In genomic region chr3:53171827-53172505, GRCh38 we compare ENCODE assay signal across 16 cellular contexts. TPM values are rescaled to one million over a fixed set of nuclear protein-coding genes. Genes with fewer than 3 reads are reported as not detected.
DNase-seq lines count a peak whose midpoint lies in the region; ATAC-seq and TF ChIP-seq lines count a peak whose summit lies in the region.
"Had no signal": no experiment of that assay in that cellular context is flagged by ENCODE, and none has a peak within 500 bp of the region (broad histone marks: within the 10 kb centered on the region; RNA-seq: fewer than 3 reads in every experiment).

No MANE protein-coding gene starts in this region.

- H4K20me1 ChIP-seq in OCI-LY7 (ENCODE audit: insufficient read depth, low read length): no peaks in the 10 kb centered on the region

- ATAC-seq in activated naive CD8-positive, alpha-beta T cell treated with anti-CD3 and anti-CD28 coated beads, Interleukin-2, amount 10 ng/mL, durations not matched to agents 7 days and 5 days (ENCODE audit: low read depth): no peak
- ATAC-seq in activated naive CD8-positive, alpha-beta T cell treated with anti-CD3 and anti-CD28 coated beads, Interleukin-2, amount 50 U/mL, for 24 hours: no peak
- ATAC-seq in HG02885 (IDR thresholded peaks at IDR 0.05; ENCODE audit: poor library complexity, unreplicated experiment): no peak
- ATAC-seq: A549 had no signal

- peaks cover 3% of the 10 kb centered on the region for H3K36me3 Mint-ChIP-seq in activated naive CD8-positive, alpha-beta T cell treated with anti-CD3 and anti-CD28 coated beads, Interleukin-2, amount 10 ng/mL, durations not matched to agents 7 days and 5 days
- no peaks in the 10 kb centered on the region for H3K36me3 Mint-ChIP-seq in activated naive CD8-positive, alpha-beta T cell treated with anti-CD3 and anti-CD28 coated beads, Interleukin-2, amount 50 U/mL, for 24 hours (ENCODE audit: low read depth)

- no TSS peak for BruUV-seq in OCI-LY7 (replicated peaks; lab: Mats Ljungman, UMichigan)

- peaks cover 2% of the 10 kb centered on the region for H3K27me3 Mint-ChIP-seq in activated naive CD8-positive, alpha-beta T cell treated with anti-CD3 and anti-CD28 coated beads, Interleukin-2, amount 10 ng/mL, durations not matched to agents 7 days and 5 days
- no peaks in the 10 kb centered on the region for H3K27me3 Mint-ChIP-seq in activated naive CD8-positive, alpha-beta T cell treated with anti-CD3 and anti-CD28 coated beads, Interleukin-2, amount 50 U/mL, for 24 hours

- peak overlapping the region; percentile 24 for H3K27ac Mint-ChIP-seq in activated naive CD8-positive, alpha-beta T cell treated with anti-CD3 and anti-CD28 coated beads, Interleukin-2, amount 10 ng/mL, durations not matched to agents 7 days and 5 days
- H3K27ac Mint-ChIP-seq in activated naive CD8-positive, alpha-beta T cell treated with anti-CD3 and anti-CD28 coated beads, Interleukin-2, amount 50 U/mL, for 24 hours: no peak overlapping the region

- 69% methylated on average over 7 of the region's 7 CpGs for WGBS in thyroid gland, 2 donors

- no peak overlapping the region for H3K4me3 Mint-ChIP-seq in activated naive CD8-positive, alpha-beta T cell treated with anti-CD3 and anti-CD28 coated beads, Interleukin-2, amount 10 ng/mL, durations not matched to agents 7 days and 5 days
- no peak overlapping the region for H3K4me3 Mint-ChIP-seq in activated naive CD8-positive, alpha-beta T cell treated with anti-CD3 and anti-CD28 coated beads, Interleukin-2, amount 50 U/mL, for 24 hours

- DNase-seq in activated naive CD8-positive, alpha-beta T cell treated with anti-CD3 and anti-CD28 coated beads, Interleukin-2, amount 10 ng/mL, durations not matched to agents 7 days and 5 days: no peak
- no peak for DNase-seq in activated naive CD8-positive, alpha-beta T cell treated with anti-CD3 and anti-CD28 coated beads, Interleukin-2, amount 50 U/mL, for 24 hours
- DNase-seq in OCI-LY7 (ENCODE audit: low spot score) (peak; percentile 54), germinal center (ENCODE audit: low spot score) (peak; percentile 60), thyroid gland (no peak), NCI-H345 treated with DMSO at 0.1 percent for 48 hours (lab: John Stamatoyannopoulos, UW; ENCODE audit: unreplicated experiment) (no peak), LoVo (ENCODE audit: low spot score) (no peak)
- DNase-seq: activated CD4-positive, alpha-beta T cell treated with anti-CD3 and anti-CD28 coated beads for 1 hour; amniotic stem cell; KG1; NCI-H187; NCI-H748 treated with DMSO at 0.1 percent for 48 hours; tibial artery had no signal

- H3K4me1 Mint-ChIP-seq in activated naive CD8-positive, alpha-beta T cell treated with anti-CD3 and anti-CD28 coated beads, Interleukin-2, amount 10 ng/mL, durations not matched to agents 7 days and 5 days: peaks cover 42% of the 10 kb centered on the region
- peaks cover 37% of the 10 kb centered on the region for H3K4me1 Mint-ChIP-seq in activated naive CD8-positive, alpha-beta T cell treated with anti-CD3 and anti-CD28 coated beads, Interleukin-2, amount 50 U/mL, for 24 hours

- POLR2A ChIA-PET in activated naive CD8-positive, alpha-beta T cell treated with anti-CD3 and anti-CD28 coated beads, Interleukin-2, amount 10 ng/mL, durations not matched to agents 7 days and 5 days (lab: Charles Lee): interaction anchor here (0.9 kb wide), 1 partner anchor 11 kb away, joined by 3 read pairs; the partner anchor contains the start of gene PRKCD
- POLR2A ChIA-PET in OCI-LY7 (lab: Charles Lee): interaction anchor here (0.6 to 3.8 kb wide), 6 partner anchors 12 to 34 kb away, joined by 3 to 11 read pairs (median 4); no protein-coding TSS in a partner anchor

- H3K27me3 ChIP-seq in thyroid gland: no peaks in the 10 kb centered on the region
- H3K27me3 ChIP-seq: tibial artery had no signal

- CTCF ChIA-PET in OCI-LY7 (lab: Charles Lee; ENCODE audit: unreplicated experiment): interaction anchor here (0.6 to 1.8 kb wide), 4 partner anchors 9 to 43 kb away, joined by 3 to 8 read pairs (median 4); partner anchors contain the start of gene PRKCD

- intact Hi-C loops in OCI-LY7 (cut with micrococcal nuclease; ENCODE audit: unreplicated experiment) (loop anchor here (1.0 kb wide), 1 partner anchor 42 kb away; the partner anchor contains the start of gene RFT1), thyroid gland (cut with DNase I) (no loop called here)

- TF ChIP-seq CTCF in OCI-LY7 (conservative IDR thresholded peaks at IDR 0.05; ENCODE audit: low read length): no peak
- TF ChIP-seq CTCF in thyroid gland (IDR thresholded peaks at IDR 0.05): no peak

- H3K9me3 Mint-ChIP-seq in activated naive CD8-positive, alpha-beta T cell treated with anti-CD3 and anti-CD28 coated beads, Interleukin-2, amount 10 ng/mL, durations not matched to agents 7 days and 5 days: no peaks in the 10 kb centered on the region
- no peaks in the 10 kb centered on the region for H3K9me3 Mint-ChIP-seq in activated naive CD8-positive, alpha-beta T cell treated with anti-CD3 and anti-CD28 coated beads, Interleukin-2, amount 50 U/mL, for 24 hours

- TF ChIP-seq POLR2A in thyroid gland (IDR thresholded peaks at IDR 0.05): no peak

- no peak overlapping the region for H2AFZ ChIP-seq in OCI-LY7 (ENCODE audit: low read length)

- H3K4me2 ChIP-seq in OCI-LY7 (ENCODE audit: low read length): peak overlapping the region; percentile 91
- H3K4me2 ChIP-seq: A549 had no signal

- H3K4me3 ChIP-seq in OCI-LY7 (ENCODE audit: low read depth, low read length, poor library complexity, severe bottlenecking): peak overlapping the region; percentile 53
- H3K4me3 ChIP-seq in thyroid gland (replicated peaks in 1 of 3): no peak overlapping the region
- H3K4me3 ChIP-seq: A549, SK-N-MC, tibial artery had no signal

- H3K36me3 ChIP-seq in OCI-LY7 (ENCODE audit: insufficient read depth, low read length) (peaks cover 66% of the 10 kb centered on the region), thyroid gland (peaks cover 0 to 3% of the 10 kb centered on the region in 2 donors)

- H3K9me2 ChIP-seq in OCI-LY7 (ENCODE audit: insufficient read depth, low read length): no peaks in the 10 kb centered on the region

- H3K9me3 ChIP-seq in OCI-LY7 (ENCODE audit: low read length): no peaks in the 10 kb centered on the region
- no peaks in the 10 kb centered on the region for H3K9me3 ChIP-seq in thyroid gland
- H3K9me3 ChIP-seq: A549, tibial artery had no signal

- peaks cover 95% of the 10 kb centered on the region for H3K79me2 ChIP-seq in OCI-LY7 (ENCODE audit: insufficient read depth, low read depth, low read length)

- peaks cover 100% of the 10 kb centered on the region for H3K4me1 ChIP-seq in OCI-LY7 (ENCODE audit: insufficient read depth, low read length, poor library complexity, severe bottlenecking)
- peaks cover 47 to 62% of the 10 kb centered on the region in 2 donors for H3K4me1 ChIP-seq in thyroid gland
- H3K4me1 ChIP-seq: A549 had no signal

- peak overlapping the region; percentile 94 for H3K27ac ChIP-seq in OCI-LY7 (ENCODE audit: low read depth, low read length, poor library complexity, severe bottlenecking)
- H3K27ac ChIP-seq in thyroid gland: peak overlapping the region in 2 of 3 donors; percentile 88 to 89
- H3K27ac ChIP-seq: A549, SK-N-MC, tibial artery had no signal

RNA-seq across cellular contexts. Expression of gene PRKCD, which starts 11.0 kb away (rescaled TPM):
- total RNA-seq in activated naive CD8-positive, alpha-beta T cell treated with anti-CD3 and anti-CD28 coated beads, Interleukin-2, amount 10 ng/mL, durations not matched to agents 7 days and 5 days: 10 to 100 TPM; 20.5 TPM
- 9.5 and 13.3 TPM in 2 replicates for total RNA-seq in OCI-LY7 (2014; rRNA removed; shearing (Covaris generic))
- total RNA-seq in OCI-LY7 (2022): 91.6 and 108 TPM in 2 replicates
- total RNA-seq in thyroid gland: 100 to 1,000 TPM in 1 of 4 donors, 10 to 100 TPM in 3; 32.0 to 154 (median 71.4) TPM

RNA-seq across cellular contexts. Expression of gene RFT1, which starts 41.7 kb away (rescaled TPM):
- total RNA-seq in activated naive CD8-positive, alpha-beta T cell treated with anti-CD3 and anti-CD28 coated beads, Interleukin-2, amount 10 ng/mL, durations not matched to agents 7 days and 5 days: 10 to 100 TPM; 27.9 to 32.2 TPM
- total RNA-seq in OCI-LY7 (2014; rRNA removed; shearing (Covaris generic)): 9.9 and 15.8 TPM in 2 replicates
- total RNA-seq in OCI-LY7 (2022): 34.7 and 34.8 TPM in 2 replicates
- 10 to 100 TPM; 14.4 to 17.7 (median 16.2) TPM for total RNA-seq in thyroid gland

Comparison
In these comparisons a context has a peak if more than half of its experiments do, and no peak if none do; other contexts are left out.
1. DNase-seq: peak in OCI-LY7 (single experiment) and germinal center (single experiment); none in activated naive CD8-positive, alpha-beta T cell treated with anti-CD3 and anti-CD28 coated beads, Interleukin-2, amount 10 ng/mL, durations not matched to agents 7 days and 5 days (single experiment), activated naive CD8-positive, alpha-beta T cell treated with anti-CD3 and anti-CD28 coated beads, Interleukin-2, amount 50 U/mL, for 24 hours (single experiment), thyroid gland (0 of 2), NCI-H345 treated with DMSO at 0.1 percent for 48 hours (single experiment) and LoVo (single experiment).